ENCODE assay signal across 14 cellular contexts in genomic region chr11:82999232-82999631, GRCh38.
"Had no signal": no experiment of that assay in that cellular context is flagged by ENCODE, and none has a peak within 500 bp of the region (broad histone marks: within the 10 kb centered on the region; RNA-seq: fewer than 3 reads in every experiment).

No MANE protein-coding gene starts in this region.

- H3K27ac ChIP-seq: hepatocyte, neural progenitor cell, SJSA1 had no signal

- H3K79me2 ChIP-seq: hepatocyte had no signal

- H3K36me3 ChIP-seq: neural progenitor cell, SJSA1 had no signal

- H2AFZ ChIP-seq: hepatocyte, neural progenitor cell had no signal

- H3K36me3 Mint-ChIP-seq: type B pancreatic cell had no signal

- H3K4me3 Mint-ChIP-seq: brain; central memory CD8-positive, alpha-beta T cell; effector memory CD8-positive, alpha-beta T cell; neural progenitor cell; type B pancreatic cell had no signal

- H3K27me3 Mint-ChIP-seq: brain; central memory CD8-positive, alpha-beta T cell; effector memory CD8-positive, alpha-beta T cell; type B pancreatic cell had no signal

- H3K9me3 Mint-ChIP-seq: brain; central memory CD8-positive, alpha-beta T cell; effector memory CD8-positive, alpha-beta T cell; type B pancreatic cell had no signal

- H3K27me3 ChIP-seq: hepatocyte, neural progenitor cell, SJSA1 had no signal

- H3K4me3 ChIP-seq: hepatocyte, neural progenitor cell, SJSA1 had no signal

- H3K4me2 ChIP-seq: hepatocyte, neural progenitor cell had no signal

- ATAC-seq: effector memory CD8-positive, alpha-beta T cell had no signal

- H3K4me1 ChIP-seq: neural progenitor cell had no signal

- H3K27ac Mint-ChIP-seq: brain, neural progenitor cell had no signal

- H3K9ac ChIP-seq: neural progenitor cell had no signal

- H3K9me3 ChIP-seq: SJSA1 had no signal

- DNase-seq: activated CD4-positive, alpha-beta T cell treated with anti-CD3 and anti-CD28 coated beads for 48 hours; activated gamma-delta T cell; activated T-cell treated with anti-CD3 and anti-CD28 coated beads, Interleukin-2, amount 50 U/mL, for 1 hour; amygdala; effector memory CD8-positive, alpha-beta T cell; left ventricle myocardium superior; small intestine; T-helper 9 cell had no signal
